Comparison of ENCODE assay signal across 20 cellular contexts in the genomic region with DNA sequence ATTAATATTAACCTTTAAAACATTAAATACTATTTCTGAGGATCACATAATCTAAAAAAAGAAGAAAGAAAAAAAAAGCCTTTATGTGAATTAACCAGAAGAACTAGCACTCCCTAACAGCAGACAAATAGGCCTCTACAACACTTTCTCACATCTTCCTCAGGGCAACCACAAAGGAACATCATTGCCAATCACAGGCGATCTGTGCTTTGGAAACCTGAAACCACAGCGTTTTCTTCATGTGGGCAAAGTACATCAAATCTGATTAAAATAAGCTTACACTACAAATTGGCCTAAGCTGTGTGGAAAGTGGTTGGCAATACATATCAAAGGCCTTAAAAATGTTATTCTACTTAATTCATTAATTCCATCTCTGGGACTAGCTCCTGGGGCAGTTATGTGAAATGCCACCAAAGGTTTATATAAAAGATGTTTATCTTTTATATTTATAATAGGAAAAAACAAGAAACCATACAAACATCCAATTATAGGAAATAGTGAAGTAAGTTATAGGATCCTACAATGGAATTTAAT.
DNase-seq lines count a peak whose midpoint lies in the region; ATAC-seq and TF ChIP-seq lines count a peak whose summit lies in the region.
"Had no signal": no experiment of that assay in that cellular context is flagged by ENCODE, and none has a peak within 500 bp of the region (broad histone marks: within the 10 kb centered on the region; RNA-seq: fewer than 3 reads in every experiment).

No MANE protein-coding gene starts in this region.

- H3K9me3 Mint-ChIP-seq in stimulated activated naive CD8-positive, alpha-beta T cell treated with anti-CD3 and anti-CD28 coated beads, Interleukin-15, amount 100 ng/mL, for 72 hours, result no peaks in the 10 kb centered on the region
- H3K9me3 Mint-ChIP-seq in activated naive CD8-positive, alpha-beta T cell treated with anti-CD3 and anti-CD28 coated beads, Interleukin-2, amount 50 U/mL, for 24 hours, result no peaks in the 10 kb centered on the region
- H3K9me3 Mint-ChIP-seq: activated CD4-positive, alpha-beta memory T cell treated with anti-CD3 and anti-CD28 coated beads for 36 hours; HFFc6; nephron progenitor cell had no signal

- peak; percentile 66 for ATAC-seq in stimulated activated naive CD8-positive, alpha-beta T cell treated with anti-CD3 and anti-CD28 coated beads, Interleukin-15, Interleukin-2, amounts not matched to agents 100 U/mL and 50 U/mL, for 24 hours
- no peak for ATAC-seq in stimulated activated naive CD8-positive, alpha-beta T cell treated with anti-CD3 and anti-CD28 coated beads, Interleukin-15, amount 100 ng/mL, for 72 hours
- peak; percentile 59 for ATAC-seq in activated naive CD8-positive, alpha-beta T cell treated with anti-CD3 and anti-CD28 coated beads, Interleukin-2, amount 50 U/mL, for 24 hours
- ATAC-seq in GM21423 (IDR thresholded peaks at IDR 0.05; ENCODE audit: unreplicated experiment), result no peak
- ATAC-seq: foreskin keratinocyte had no signal

- peaks cover 76% of the 10 kb centered on the region for H3K27me3 Mint-ChIP-seq in stimulated activated naive CD8-positive, alpha-beta T cell treated with anti-CD3 and anti-CD28 coated beads, Interleukin-15, amount 100 ng/mL, for 72 hours
- H3K27me3 Mint-ChIP-seq in activated naive CD8-positive, alpha-beta T cell treated with anti-CD3 and anti-CD28 coated beads, Interleukin-2, amount 50 U/mL, for 24 hours, result peaks cover 46% of the 10 kb centered on the region

- no peak for DNase-seq in stimulated activated naive CD8-positive, alpha-beta T cell treated with anti-CD3 and anti-CD28 coated beads, Interleukin-15, Interleukin-2, amounts not matched to agents 100 U/mL and 50 U/mL, for 24 hours
- DNase-seq in stimulated activated naive CD8-positive, alpha-beta T cell treated with anti-CD3 and anti-CD28 coated beads, Interleukin-15, amount 100 ng/mL, for 72 hours, result no peak
- DNase-seq in NCI-H69 (lab: John Stamatoyannopoulos, UW) (peak; percentile 47), DMS53 treated with DMSO at 0.1 percent for 48 hours (lab: John Stamatoyannopoulos, UW; ENCODE audit: unreplicated experiment) (no peak), DMS79 treated with DMSO at 0.1 percent for 48 hours (lab: John Stamatoyannopoulos, UW) (no peak), GM13977 (ENCODE audit: low spot score) (no peak)
- DNase-seq in activated naive CD8-positive, alpha-beta T cell treated with anti-CD3 and anti-CD28 coated beads, Interleukin-2, amount 50 U/mL, for 24 hours, result no peak
- DNase-seq: Caco-2; dermis blood vessel endothelial cell; foreskin keratinocyte; HFFc6; NCI-H1694; NCI-H774; nephron progenitor cell; RPMI8226; stimulated activated CD4-positive, alpha-beta T cell treated with anti-CD3 and anti-CD28 coated beads, Interleukin-4, amount 100 ng/mL, for 1 hour had no signal

- TF ChIP-seq CTCF in GM13977 (IDR thresholded peaks at IDR 0.05; ENCODE audit: extremely low read depth, insufficient read depth, missing control alignments), result no peak

- in situ Hi-C loops in GM13977 (cut with MboI; ENCODE audit: low pct_unique_long_range_greater_than_20kb, low sequenced_read_pairs, unreplicated experiment), result no loop called here

- H3K4me1 Mint-ChIP-seq in stimulated activated naive CD8-positive, alpha-beta T cell treated with anti-CD3 and anti-CD28 coated beads, Interleukin-15, amount 100 ng/mL, for 72 hours, result peaks cover 34% of the 10 kb centered on the region
- peaks cover 31% of the 10 kb centered on the region for H3K4me1 Mint-ChIP-seq in activated naive CD8-positive, alpha-beta T cell treated with anti-CD3 and anti-CD28 coated beads, Interleukin-2, amount 50 U/mL, for 24 hours

- no peak overlapping the region for H3K4me3 Mint-ChIP-seq in stimulated activated naive CD8-positive, alpha-beta T cell treated with anti-CD3 and anti-CD28 coated beads, Interleukin-15, amount 100 ng/mL, for 72 hours
- no peak overlapping the region for H3K4me3 Mint-ChIP-seq in activated naive CD8-positive, alpha-beta T cell treated with anti-CD3 and anti-CD28 coated beads, Interleukin-2, amount 50 U/mL, for 24 hours
- H3K4me3 Mint-ChIP-seq: activated CD4-positive, alpha-beta memory T cell treated with anti-CD3 and anti-CD28 coated beads for 36 hours; activated naive CD8-positive, alpha-beta T cell; HFFc6; nephron progenitor cell had no signal

- no peak overlapping the region for H3K27ac Mint-ChIP-seq in stimulated activated naive CD8-positive, alpha-beta T cell treated with anti-CD3 and anti-CD28 coated beads, Interleukin-15, amount 100 ng/mL, for 72 hours
- no peak overlapping the region for H3K27ac Mint-ChIP-seq in activated naive CD8-positive, alpha-beta T cell treated with anti-CD3 and anti-CD28 coated beads, Interleukin-2, amount 50 U/mL, for 24 hours
- H3K27ac Mint-ChIP-seq: activated CD4-positive, alpha-beta memory T cell treated with anti-CD3 and anti-CD28 coated beads for 36 hours; activated naive CD8-positive, alpha-beta T cell; HFFc6; nephron progenitor cell; progenitor cell of endocrine pancreas had no signal

- no peaks in the 10 kb centered on the region for H3K36me3 Mint-ChIP-seq in activated naive CD8-positive, alpha-beta T cell treated with anti-CD3 and anti-CD28 coated beads, Interleukin-2, amount 50 U/mL, for 24 hours (ENCODE audit: low read depth)
- H3K36me3 Mint-ChIP-seq: activated CD4-positive, alpha-beta memory T cell treated with anti-CD3 and anti-CD28 coated beads for 36 hours had no signal

Comparison
In these comparisons a context has a peak if more than half of its experiments do, and no peak if none do; other contexts are left out.
1. ATAC-seq: peak in stimulated activated naive CD8-positive, alpha-beta T cell treated with anti-CD3 and anti-CD28 coated beads, Interleukin-15, Interleukin-2, amounts not matched to agents 100 U/mL and 50 U/mL, for 24 hours (single experiment) and activated naive CD8-positive, alpha-beta T cell treated with anti-CD3 and anti-CD28 coated beads, Interleukin-2, amount 50 U/mL, for 24 hours (single experiment); none in stimulated activated naive CD8-positive, alpha-beta T cell treated with anti-CD3 and anti-CD28 coated beads, Interleukin-15, amount 100 ng/mL, for 72 hours (single experiment) and GM21423 (single experiment).